Comparison of ENCODE assay signal across 23 cellular contexts in genomic region chr6:24893342-24893850, GRCh38. TPM values are rescaled to one million over a fixed set of nuclear protein-coding genes. Genes with fewer than 3 reads are reported as not detected.
A peak's percentile ranks its signal among the peaks of the same experiment; 100 is the strongest.
DNase-seq lines count a peak whose midpoint lies in the region; ATAC-seq and TF ChIP-seq lines count a peak whose summit lies in the region.
"Had no signal": no experiment of that assay in that cellular context is flagged by ENCODE, and none has a peak within 500 bp of the region (broad histone marks: within the 10 kb centered on the region; RNA-seq: fewer than 3 reads in every experiment).

No MANE protein-coding gene starts in this region.

- DNase-seq in activated CD4-positive, alpha-beta memory T cell treated with anti-CD3 and anti-CD28 coated beads for 36 hours, result no peak
- no peak for DNase-seq in activated CD4-positive, alpha-beta memory T cell treated with anti-CD3 and anti-CD28 coated beads, Interleukin-2, amount 10 ng/mL, durations not matched to agents 7 days and 5 days
- no peak for DNase-seq in activated naive CD8-positive, alpha-beta T cell treated with anti-CD3 and anti-CD28 coated beads, Interleukin-2, amount 10 ng/mL, durations not matched to agents 7 days and 5 days
- DNase-seq in ecto neural progenitor cell (ENCODE audit: low spot score), result no peak
- no peak for DNase-seq in iPS-NIHi7 (ENCODE audit: extremely low spot score)
- DNase-seq: ACHN; activated CD8-positive, alpha-beta memory T cell treated with anti-CD3 and anti-CD28 coated beads for 24 hours; activated effector memory CD4-positive, alpha-beta T cell treated with anti-CD3 and anti-CD28 coated beads, Interleukin-2, amount 50 U/mL, for 16 hours; HFFc6; mesenchymal stem cell; MG63; NCI-H1417 treated with DMSO at 0.1 percent for 48 hours; NCI-H524; right lobe of liver; stimulated activated CD8-positive, alpha-beta memory T cell treated with anti-CD3 and anti-CD28 coated beads, Interleukin-4, amount 100 ng/mL, for 48 hours; testis had no signal

- peaks cover 13% of the 10 kb centered on the region; the same call in 1 of the 2 replicates for H3K36me3 ChIP-seq in Loucy (ENCODE audit: insufficient read depth, low read length)
- H3K36me3 ChIP-seq: MG63, right lobe of liver, vagina had no signal

- H3K36me3 Mint-ChIP-seq in activated CD4-positive, alpha-beta memory T cell treated with anti-CD3 and anti-CD28 coated beads for 36 hours, result peaks cover 7% of the 10 kb centered on the region
- H3K36me3 Mint-ChIP-seq in activated CD4-positive, alpha-beta memory T cell treated with anti-CD3 and anti-CD28 coated beads, Interleukin-2, amount 10 ng/mL, durations not matched to agents 7 days and 5 days (ENCODE audit: low read depth), result peaks cover 64% of the 10 kb centered on the region
- peaks cover 32% of the 10 kb centered on the region for H3K36me3 Mint-ChIP-seq in activated naive CD8-positive, alpha-beta T cell treated with anti-CD3 and anti-CD28 coated beads, Interleukin-2, amount 10 ng/mL, durations not matched to agents 7 days and 5 days
- peaks cover 15% of the 10 kb centered on the region for H3K36me3 Mint-ChIP-seq in stimulated activated memory B cell treated with anti-CD40 and anti-IgM and Interleukin-4, amounts not matched to agents 10 μg/mL and 1 μg/mL and 100 μg/mL, for 72 hours

- H3K9me3 ChIP-seq in Loucy (ENCODE audit: insufficient read depth, low read depth, low read length), result no peaks in the 10 kb centered on the region
- H3K9me3 ChIP-seq: MG63, right lobe of liver, testis, vagina had no signal

- H3K4me1 Mint-ChIP-seq in activated CD4-positive, alpha-beta memory T cell treated with anti-CD3 and anti-CD28 coated beads for 36 hours (ENCODE audit: low read depth), result peaks cover 84% of the 10 kb centered on the region
- peaks cover 53% of the 10 kb centered on the region for H3K4me1 Mint-ChIP-seq in activated CD4-positive, alpha-beta memory T cell treated with anti-CD3 and anti-CD28 coated beads, Interleukin-2, amount 10 ng/mL, durations not matched to agents 7 days and 5 days
- H3K4me1 Mint-ChIP-seq in activated naive CD8-positive, alpha-beta T cell treated with anti-CD3 and anti-CD28 coated beads, Interleukin-2, amount 10 ng/mL, durations not matched to agents 7 days and 5 days, result peaks cover 62% of the 10 kb centered on the region
- peaks cover 67% of the 10 kb centered on the region for H3K4me1 Mint-ChIP-seq in stimulated activated memory B cell treated with anti-CD40 and anti-IgM and Interleukin-4, amounts not matched to agents 10 μg/mL and 1 μg/mL and 100 μg/mL, for 72 hours

- peak overlapping the region; percentile 43 for H3K4me2 ChIP-seq in Loucy (ENCODE audit: low read depth, low read length, poor library complexity, severe bottlenecking)

- TF ChIP-seq CTCF in Loucy (conservative IDR thresholded peaks at IDR 0.05; ENCODE audit: low read length), result no peak

- H3F3A ChIP-seq in Loucy (ENCODE audit: low read depth), result no peaks in the 10 kb centered on the region

- H3K9ac ChIP-seq in Loucy (ENCODE audit: low read depth, low read length, poor library complexity, severe bottlenecking), result no peak overlapping the region

- H3K27me3 ChIP-seq in Loucy (ENCODE audit: insufficient read depth, low read length, poor library complexity, severe bottlenecking), result no peaks in the 10 kb centered on the region
- H3K27me3 ChIP-seq: MG63, right lobe of liver, testis, vagina had no signal

- H4K20me1 ChIP-seq in Loucy (ENCODE audit: insufficient read depth, low read length, poor library complexity, severe bottlenecking), result peaks cover 17% of the 10 kb centered on the region

- peaks cover 51% of the 10 kb centered on the region for H3K79me2 ChIP-seq in Loucy (ENCODE audit: insufficient read depth, low read length)

- H3K9me3 Mint-ChIP-seq in activated CD4-positive, alpha-beta memory T cell treated with anti-CD3 and anti-CD28 coated beads for 36 hours, result no peaks in the 10 kb centered on the region
- H3K9me3 Mint-ChIP-seq in activated CD4-positive, alpha-beta memory T cell treated with anti-CD3 and anti-CD28 coated beads, Interleukin-2, amount 10 ng/mL, durations not matched to agents 7 days and 5 days, result no peaks in the 10 kb centered on the region
- no peaks in the 10 kb centered on the region for H3K9me3 Mint-ChIP-seq in activated naive CD8-positive, alpha-beta T cell treated with anti-CD3 and anti-CD28 coated beads, Interleukin-2, amount 10 ng/mL, durations not matched to agents 7 days and 5 days
- no peaks in the 10 kb centered on the region for H3K9me3 Mint-ChIP-seq in stimulated activated memory B cell treated with anti-CD40 and anti-IgM and Interleukin-4, amounts not matched to agents 10 μg/mL and 1 μg/mL and 100 μg/mL, for 72 hours
- H3K9me3 Mint-ChIP-seq: CD14-positive monocyte, HFFc6 had no signal

- no peak overlapping the region for H3K4me3 Mint-ChIP-seq in activated CD4-positive, alpha-beta memory T cell treated with anti-CD3 and anti-CD28 coated beads for 36 hours
- H3K4me3 Mint-ChIP-seq in activated CD4-positive, alpha-beta memory T cell treated with anti-CD3 and anti-CD28 coated beads, Interleukin-2, amount 10 ng/mL, durations not matched to agents 7 days and 5 days, result no peak overlapping the region
- peak overlapping the region; percentile 2 for H3K4me3 Mint-ChIP-seq in activated naive CD8-positive, alpha-beta T cell treated with anti-CD3 and anti-CD28 coated beads, Interleukin-2, amount 10 ng/mL, durations not matched to agents 7 days and 5 days
- no peak overlapping the region for H3K4me3 Mint-ChIP-seq in stimulated activated memory B cell treated with anti-CD40 and anti-IgM and Interleukin-4, amounts not matched to agents 10 μg/mL and 1 μg/mL and 100 μg/mL, for 72 hours
- H3K4me3 Mint-ChIP-seq: CD14-positive monocyte, HFFc6 had no signal

- peak overlapping the region; percentile 80 for H3K27ac Mint-ChIP-seq in activated CD4-positive, alpha-beta memory T cell treated with anti-CD3 and anti-CD28 coated beads for 36 hours
- H3K27ac Mint-ChIP-seq in activated CD4-positive, alpha-beta memory T cell treated with anti-CD3 and anti-CD28 coated beads, Interleukin-2, amount 10 ng/mL, durations not matched to agents 7 days and 5 days, result no peak overlapping the region
- H3K27ac Mint-ChIP-seq in activated naive CD8-positive, alpha-beta T cell treated with anti-CD3 and anti-CD28 coated beads, Interleukin-2, amount 10 ng/mL, durations not matched to agents 7 days and 5 days, result peak overlapping the region; percentile 7
- peak overlapping the region; percentile 87 for H3K27ac Mint-ChIP-seq in stimulated activated memory B cell treated with anti-CD40 and anti-IgM and Interleukin-4, amounts not matched to agents 10 μg/mL and 1 μg/mL and 100 μg/mL, for 72 hours
- H3K27ac Mint-ChIP-seq: HFFc6 had no signal

- CTCF ChIA-PET in activated CD4-positive, alpha-beta memory T cell treated with anti-CD3 and anti-CD28 coated beads for 36 hours (lab: Charles Lee), result interaction anchor here (2.4 kb wide), 1 partner anchor 40 kb away, joined by 8 read pairs; no protein-coding TSS in a partner anchor
- CTCF ChIA-PET in activated CD4-positive, alpha-beta memory T cell treated with anti-CD3 and anti-CD28 coated beads, Interleukin-2, amount 10 ng/mL, durations not matched to agents 7 days and 5 days (lab: Charles Lee), result no interaction called here

- H3K4me3 ChIP-seq in Loucy (ENCODE audit: low read length, poor library complexity, severe bottlenecking), result no peak overlapping the region
- H3K4me3 ChIP-seq: MG63, right lobe of liver, testis, vagina had no signal

- POLR2A ChIA-PET in activated CD4-positive, alpha-beta memory T cell treated with anti-CD3 and anti-CD28 coated beads for 36 hours (lab: Charles Lee), result no interaction called here
- POLR2A ChIA-PET in activated CD4-positive, alpha-beta memory T cell treated with anti-CD3 and anti-CD28 coated beads, Interleukin-2, amount 10 ng/mL, durations not matched to agents 7 days and 5 days (lab: Charles Lee), result interaction anchor here (1.0 kb wide), 1 partner anchor 42 kb away, joined by 3 read pairs; the partner anchor contains the start of gene RIPOR2
- POLR2A ChIA-PET in activated naive CD8-positive, alpha-beta T cell treated with anti-CD3 and anti-CD28 coated beads, Interleukin-2, amount 10 ng/mL, durations not matched to agents 7 days and 5 days (lab: Charles Lee), result no interaction called here

- H3K9me2 ChIP-seq in Loucy (replicated peaks; ENCODE audit: low read depth, low read length), result no peaks in the 10 kb centered on the region

- intact Hi-C loops in activated CD4-positive, alpha-beta memory T cell treated with anti-CD3 and anti-CD28 coated beads for 36 hours (cut with micrococcal nuclease), result no loop called here

- H3K27me3 Mint-ChIP-seq in activated CD4-positive, alpha-beta memory T cell treated with anti-CD3 and anti-CD28 coated beads for 36 hours, result no peaks in the 10 kb centered on the region
- no peaks in the 10 kb centered on the region for H3K27me3 Mint-ChIP-seq in activated CD4-positive, alpha-beta memory T cell treated with anti-CD3 and anti-CD28 coated beads, Interleukin-2, amount 10 ng/mL, durations not matched to agents 7 days and 5 days
- H3K27me3 Mint-ChIP-seq in activated naive CD8-positive, alpha-beta T cell treated with anti-CD3 and anti-CD28 coated beads, Interleukin-2, amount 10 ng/mL, durations not matched to agents 7 days and 5 days, result no peaks in the 10 kb centered on the region
- H3K27me3 Mint-ChIP-seq in stimulated activated memory B cell treated with anti-CD40 and anti-IgM and Interleukin-4, amounts not matched to agents 10 μg/mL and 1 μg/mL and 100 μg/mL, for 72 hours, result no peaks in the 10 kb centered on the region

- no peak overlapping the region for H2AFZ ChIP-seq in Loucy (ENCODE audit: low read length)

- H3K4me1 ChIP-seq in Loucy (ENCODE audit: insufficient read depth, low read length, poor library complexity, severe bottlenecking), result peaks cover 34% of the 10 kb centered on the region
- H3K4me1 ChIP-seq: right lobe of liver, testis had no signal

- ATAC-seq in activated naive CD8-positive, alpha-beta T cell treated with anti-CD3 and anti-CD28 coated beads, Interleukin-2, amount 10 ng/mL, durations not matched to agents 7 days and 5 days (ENCODE audit: low read depth), result peak; percentile 20
- no peak for ATAC-seq in stimulated activated memory B cell treated with anti-CD40 and anti-IgM and Interleukin-4, amounts not matched to agents 10 μg/mL and 1 μg/mL and 100 μg/mL, for 72 hours
- ATAC-seq in HG02623 (IDR thresholded peaks at IDR 0.05; ENCODE audit: unreplicated experiment), result no peak
- ATAC-seq: esophagus mucosa, HepG2, right lobe of liver had no signal

RNA-seq across cellular contexts. Expression of gene RIPOR2, which starts 42.4 kb away (rescaled TPM):
- 10 to 100 TPM; 64.5 to 68.7 TPM for total RNA-seq in activated CD4-positive, alpha-beta memory T cell treated with anti-CD3 and anti-CD28 coated beads for 36 hours
- 100 to 1,000 TPM; 234 to 240 TPM for total RNA-seq in activated CD4-positive, alpha-beta memory T cell treated with anti-CD3 and anti-CD28 coated beads, Interleukin-2, amount 10 ng/mL, durations not matched to agents 7 days and 5 days
- total RNA-seq in activated naive CD8-positive, alpha-beta T cell treated with anti-CD3 and anti-CD28 coated beads, Interleukin-2, amount 10 ng/mL, durations not matched to agents 7 days and 5 days, result 100 to 1,000 TPM; 181 to 195 TPM
